8 cellular contexts compared by ENCODE assay signal in genomic region chr21:40466893-40467483, GRCh38.
DNase-seq lines count a peak whose midpoint lies in the region; ATAC-seq and TF ChIP-seq lines count a peak whose summit lies in the region.

No MANE protein-coding gene starts in this region.

- no peak for TF ChIP-seq CTCF in activated CD8-positive, alpha-beta T cell treated with anti-CD3 and anti-CD28 coated beads for 36 hours (IDR thresholded peaks at IDR 0.05)
- TF ChIP-seq CTCF in OCI-LY7 (conservative IDR thresholded peaks at IDR 0.05; ENCODE audit: low read length) (peak; percentile 77), fibroblast of pulmonary artery (IDR thresholded peaks at IDR 0.05; ENCODE audit: low read length, missing control alignments) (no peak), transverse colon (IDR thresholded peaks at IDR 0.05) (peak in 4 of 5 experiments; percentile 17 to 37 (median 26)), gastrocnemius medialis (IDR thresholded peaks at IDR 0.05 in 4 of 5, conservative IDR thresholded peaks at IDR 0.05 in 1 of 5) (no peak)

- no peak overlapping the region for H3K4me3 ChIP-seq in OCI-LY7 (ENCODE audit: low read depth, low read length, poor library complexity, severe bottlenecking)
- no peak overlapping the region for H3K4me3 ChIP-seq in fibroblast of pulmonary artery (replicated peaks; ENCODE audit: low read depth, low read length)
- H3K4me3 ChIP-seq in transverse colon, result no peak overlapping the region
- no peak overlapping the region for H3K4me3 ChIP-seq in gastrocnemius medialis

- no TSS peak for BruUV-seq in OCI-LY7 (replicated peaks; lab: Mats Ljungman, UMichigan)

- H3K9me3 Mint-ChIP-seq in activated CD8-positive, alpha-beta T cell treated with anti-CD3 and anti-CD28 coated beads for 36 hours, result peaks cover 2% of the 10 kb centered on the region
- H3K9me3 Mint-ChIP-seq in activated CD8-positive, alpha-beta T cell treated with anti-CD3 and anti-CD28 coated beads, Interleukin-2, amount 10 ng/mL, durations not matched to agents 7 days and 5 days (ENCODE audit: insufficient read depth), result no peaks in the 10 kb centered on the region

- no peak for TF ChIP-seq POLR2A in transverse colon (IDR thresholded peaks at IDR 0.05)
- no peak for TF ChIP-seq POLR2A in gastrocnemius medialis (IDR thresholded peaks at IDR 0.05)

- H3K9me3 ChIP-seq in OCI-LY7 (ENCODE audit: low read length) (no peaks in the 10 kb centered on the region), transverse colon (no peaks in the 10 kb centered on the region), gastrocnemius medialis (no peaks in the 10 kb centered on the region)

- no peak for ATAC-seq in activated CD8-positive, alpha-beta T cell treated with anti-CD3 and anti-CD28 coated beads for 36 hours
- no peak for ATAC-seq in activated CD8-positive, alpha-beta T cell treated with anti-CD3 and anti-CD28 coated beads, Interleukin-2, amount 10 ng/mL, durations not matched to agents 7 days and 5 days
- ATAC-seq in gastrocnemius medialis (no peak), GM19324 (IDR thresholded peaks at IDR 0.05; ENCODE audit: low FRiP score, unreplicated experiment) (no peak)

- intact Hi-C loops in activated CD8-positive, alpha-beta T cell treated with anti-CD3 and anti-CD28 coated beads for 36 hours (cut with micrococcal nuclease), result no loop called here
- intact Hi-C loops in OCI-LY7 (cut with micrococcal nuclease; ENCODE audit: unreplicated experiment), result no loop called here
- intact Hi-C loops in transverse colon (cut with DNase I; ENCODE audit: low total_unique reads), result loop anchor here (2.0 kb wide), 1 partner anchor 602 kb away; no protein-coding TSS in a partner anchor
- intact Hi-C loops in gastrocnemius medialis (cut with DNase I; ENCODE audit: low total_unique reads), result no loop called here

- DNase-seq in activated CD8-positive, alpha-beta T cell treated with anti-CD3 and anti-CD28 coated beads for 36 hours, result peak; percentile 13
- no peak for DNase-seq in activated CD8-positive, alpha-beta T cell treated with anti-CD3 and anti-CD28 coated beads, Interleukin-2, amount 10 ng/mL, durations not matched to agents 7 days and 5 days
- DNase-seq in OCI-LY7 (ENCODE audit: low spot score) (peak; percentile 4), fibroblast of pulmonary artery (ENCODE audit: low read depth) (peak; percentile 1), transverse colon (no peak), gastrocnemius medialis (no peak)
- no peak for DNase-seq in activated CD4-positive, alpha-beta T cell treated with anti-CD3 and anti-CD28 coated beads for 48 hours

- H3K27ac ChIP-seq in OCI-LY7 (ENCODE audit: low read depth, low read length, poor library complexity, severe bottlenecking) (no peak overlapping the region), transverse colon (no peak overlapping the region), gastrocnemius medialis (no peak overlapping the region)

- H3K36me3 ChIP-seq in OCI-LY7 (ENCODE audit: insufficient read depth, low read length) (no peaks in the 10 kb centered on the region), transverse colon (no peaks in the 10 kb centered on the region), gastrocnemius medialis (no peaks in the 10 kb centered on the region)

- no peaks in the 10 kb centered on the region for H3K79me2 ChIP-seq in OCI-LY7 (ENCODE audit: insufficient read depth, low read depth, low read length)

- no peaks in the 10 kb centered on the region for H4K20me1 ChIP-seq in OCI-LY7 (ENCODE audit: insufficient read depth, low read length)

- no peak overlapping the region for H2AFZ ChIP-seq in OCI-LY7 (ENCODE audit: low read length)

- no peaks in the 10 kb centered on the region for H3K9me2 ChIP-seq in OCI-LY7 (ENCODE audit: insufficient read depth, low read length)

- no peak overlapping the region for H3K27ac Mint-ChIP-seq in activated CD8-positive, alpha-beta T cell treated with anti-CD3 and anti-CD28 coated beads for 36 hours
- H3K27ac Mint-ChIP-seq in activated CD8-positive, alpha-beta T cell treated with anti-CD3 and anti-CD28 coated beads, Interleukin-2, amount 10 ng/mL, durations not matched to agents 7 days and 5 days, result no peak overlapping the region

- CTCF ChIA-PET in activated CD8-positive, alpha-beta T cell treated with anti-CD3 and anti-CD28 coated beads for 36 hours (lab: Charles Lee), result interaction anchor here (1.4 to 3.0 kb wide), 2 partner anchors 569 to 603 kb away, joined by 3 to 15 read pairs; no protein-coding TSS in a partner anchor
- CTCF ChIA-PET in activated CD8-positive, alpha-beta T cell treated with anti-CD3 and anti-CD28 coated beads, Interleukin-2, amount 10 ng/mL, durations not matched to agents 7 days and 5 days (lab: Charles Lee), result interaction anchor here (0.6 kb wide), 1 partner anchor 602 kb away, joined by 3 read pairs; no protein-coding TSS in a partner anchor
- CTCF ChIA-PET in OCI-LY7 (lab: Charles Lee; ENCODE audit: unreplicated experiment), result no interaction called here

- POLR2A ChIA-PET in activated CD8-positive, alpha-beta T cell treated with anti-CD3 and anti-CD28 coated beads for 36 hours (lab: Charles Lee), result no interaction called here
- POLR2A ChIA-PET in activated CD8-positive, alpha-beta T cell treated with anti-CD3 and anti-CD28 coated beads, Interleukin-2, amount 10 ng/mL, durations not matched to agents 7 days and 5 days (lab: Charles Lee), result no interaction called here
- POLR2A ChIA-PET in OCI-LY7 (lab: Charles Lee), result interaction anchor here (0.5 kb wide), 1 partner anchor 36 kb away, joined by 3 read pairs; no protein-coding TSS in a partner anchor

- WGBS in transverse colon (ENCODE audit: low coverage in 1 of 2), 2 donors, result 40 to 60% methylated on average over 1 of the region's 1 CpG

- H3K36me3 Mint-ChIP-seq in activated CD8-positive, alpha-beta T cell treated with anti-CD3 and anti-CD28 coated beads for 36 hours (ENCODE audit: low read depth), result no peaks in the 10 kb centered on the region
- H3K36me3 Mint-ChIP-seq in activated CD8-positive, alpha-beta T cell treated with anti-CD3 and anti-CD28 coated beads, Interleukin-2, amount 10 ng/mL, durations not matched to agents 7 days and 5 days (ENCODE audit: low read depth), result no peaks in the 10 kb centered on the region

- H3K4me2 ChIP-seq in OCI-LY7 (ENCODE audit: low read length), result no peak overlapping the region

- in situ Hi-C loops in transverse colon (cut with MboI; ENCODE audit: low pct_ligation_motif_present in 1 of 4, low pct_unique_long_range_greater_than_20kb in 1 of 4, low sequenced_read_pairs in 3 of 4), result loop anchor here (25.0 kb wide), 1 partner anchor 595 kb away; no protein-coding TSS in a partner anchor
- in situ Hi-C loops in gastrocnemius medialis (cut with MboI; ENCODE audit: low sequenced_read_pairs in 4 of 4), result loop anchor here in 1 of 4 donors (25.0 kb wide), 1 partner anchor 595 kb away; no protein-coding TSS in a partner anchor

- no peaks in the 10 kb centered on the region for H3K4me1 Mint-ChIP-seq in activated CD8-positive, alpha-beta T cell treated with anti-CD3 and anti-CD28 coated beads for 36 hours (ENCODE audit: low read depth)
- H3K4me1 Mint-ChIP-seq in activated CD8-positive, alpha-beta T cell treated with anti-CD3 and anti-CD28 coated beads, Interleukin-2, amount 10 ng/mL, durations not matched to agents 7 days and 5 days (ENCODE audit: low read depth), result no peaks in the 10 kb centered on the region

- H3K27me3 ChIP-seq in transverse colon (no peaks in the 10 kb centered on the region), gastrocnemius medialis (no peaks in the 10 kb centered on the region)

- no peak for TF ChIP-seq EP300 in transverse colon (IDR thresholded peaks at IDR 0.05; ENCODE audit: low read depth)

- peaks cover 2% of the 10 kb centered on the region for H3K27me3 Mint-ChIP-seq in activated CD8-positive, alpha-beta T cell treated with anti-CD3 and anti-CD28 coated beads for 36 hours
- H3K27me3 Mint-ChIP-seq in activated CD8-positive, alpha-beta T cell treated with anti-CD3 and anti-CD28 coated beads, Interleukin-2, amount 10 ng/mL, durations not matched to agents 7 days and 5 days (ENCODE audit: low read depth), result no peaks in the 10 kb centered on the region

- H3K4me1 ChIP-seq in OCI-LY7 (ENCODE audit: insufficient read depth, low read length, poor library complexity, severe bottlenecking), result no peaks in the 10 kb centered on the region
- H3K4me1 ChIP-seq in transverse colon, result no peaks in the 10 kb centered on the region
- no peaks in the 10 kb centered on the region for H3K4me1 ChIP-seq in gastrocnemius medialis

- no peak overlapping the region for H3K4me3 Mint-ChIP-seq in activated CD8-positive, alpha-beta T cell treated with anti-CD3 and anti-CD28 coated beads for 36 hours
- H3K4me3 Mint-ChIP-seq in activated CD8-positive, alpha-beta T cell treated with anti-CD3 and anti-CD28 coated beads, Interleukin-2, amount 10 ng/mL, durations not matched to agents 7 days and 5 days, result no peak overlapping the region

Comparison
In these comparisons a context has a peak if more than half of its experiments do, and no peak if none do; other contexts are left out.
1. DNase-seq: peak in activated CD8-positive, alpha-beta T cell treated with anti-CD3 and anti-CD28 coated beads for 36 hours (single experiment), OCI-LY7 (single experiment) and fibroblast of pulmonary artery (single experiment); none in activated CD8-positive, alpha-beta T cell treated with anti-CD3 and anti-CD28 coated beads, Interleukin-2, amount 10 ng/mL, durations not matched to agents 7 days and 5 days (single experiment), transverse colon (single experiment), activated CD4-positive, alpha-beta T cell treated with anti-CD3 and anti-CD28 coated beads for 48 hours (single experiment) and gastrocnemius medialis (0 of 2).
2. CTCF ChIP-seq: peak in OCI-LY7 (single experiment) and transverse colon (4 of 5); none in activated CD8-positive, alpha-beta T cell treated with anti-CD3 and anti-CD28 coated beads for 36 hours (single experiment), fibroblast of pulmonary artery (single experiment) and gastrocnemius medialis (0 of 5).